In the genomic region with DNA sequence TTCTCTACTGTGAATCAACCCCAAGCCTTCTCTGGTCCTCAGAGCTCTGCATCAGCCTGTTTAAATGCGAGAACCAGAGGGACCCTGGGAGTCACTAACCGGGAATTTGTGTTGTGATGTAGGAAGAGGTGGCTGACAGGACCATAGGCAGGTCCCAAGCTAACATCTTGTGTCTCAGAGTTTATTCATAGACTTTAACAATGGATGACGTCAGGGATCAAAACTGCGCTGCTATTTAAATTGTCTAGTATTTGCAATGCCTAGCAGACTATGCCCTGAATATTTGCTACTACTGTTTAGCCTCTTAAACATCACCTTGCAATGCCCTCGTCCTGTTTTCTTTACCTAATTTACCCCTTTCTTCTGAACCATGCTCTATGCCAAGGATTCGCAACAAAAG, we compare ENCODE assay signal across 26 cellular contexts.
DNase-seq lines count a peak whose midpoint lies in the region; ATAC-seq, FAIRE-seq and TF ChIP-seq lines count a peak whose summit lies in the region.
"Had no signal": no experiment of that assay in that cellular context is flagged by ENCODE, and none has a peak within 500 bp of the region (broad histone marks: within the 10 kb centered on the region; RNA-seq: fewer than 3 reads in every experiment).

No MANE protein-coding gene starts in this region.

- POLR2A ChIA-PET in A549 (lab: Yijun Ruan, JAX) = interaction anchor here (0.6 to 2.4 kb wide), 2 partner anchors 41 to 68 kb away, joined by 5 to 17 read pairs; no protein-coding TSS in a partner anchor

- TF ChIP-seq CTCF in A549 (IDR thresholded peaks at IDR 0.05) = no peak
- no peak for TF ChIP-seq CTCF in glutamatergic neuron (IDR thresholded peaks at IDR 0.05; ENCODE audit: partially characterized antibody, unreplicated experiment)
- TF ChIP-seq CTCF in chondrocyte (IDR thresholded peaks at IDR 0.05) = no peak

- CTCF ChIA-PET in A549 (lab: Yijun Ruan, JAX) = interaction anchor here (1.0 to 1.9 kb wide), 3 partner anchors 148 to 740 kb away, joined by 3 to 5 read pairs (median 3); no protein-coding TSS in a partner anchor

- H3K4me3 ChIP-seq in A549 (peak overlapping the region; percentile 53), adipocyte (ENCODE audit: low read length) (no peak overlapping the region)
- H3K4me3 ChIP-seq: lung, upper lobe of left lung had no signal

- ATAC-seq in A549 = peak; percentile 80 to 81
- no peak for ATAC-seq in GM21447 (IDR thresholded peaks at IDR 0.05; ENCODE audit: unreplicated experiment)
- ATAC-seq: activated T-cell treated with anti-CD3 and anti-CD28 coated beads, Interleukin-2, amount 50 U/mL, for 4 hours had no signal

- peak overlapping the region; percentile 97 for H3K4me2 ChIP-seq in A549

- 4% methylated on average over 6 of the region's 6 CpGs for WGBS in A549 (ENCODE audit: missing lambda C conversion rate)

- H3K36me3 ChIP-seq in adipocyte (ENCODE audit: control insufficient read depth, insufficient read depth, low read length, severe bottlenecking) = no peaks in the 10 kb centered on the region
- H3K36me3 ChIP-seq: upper lobe of left lung had no signal

- peaks cover 3% of the 10 kb centered on the region for H3K9me3 Mint-ChIP-seq in glutamatergic neuron (ENCODE audit: unreplicated experiment)
- peaks cover 3 to 31% (median 10%) of the 10 kb centered on the region in 6 donors for H3K9me3 Mint-ChIP-seq in immature natural killer cell
- no peaks in the 10 kb centered on the region for H3K9me3 Mint-ChIP-seq in chondrocyte (ENCODE audit: low read depth)

- no peak overlapping the region for H3K9ac ChIP-seq in adipocyte (ENCODE audit: low read length)

- H3K36me3 Mint-ChIP-seq in glutamatergic neuron (ENCODE audit: unreplicated experiment) = no peaks in the 10 kb centered on the region
- no peaks in the 10 kb centered on the region for H3K36me3 Mint-ChIP-seq in immature natural killer cell
- no peaks in the 10 kb centered on the region for H3K36me3 Mint-ChIP-seq in chondrocyte (ENCODE audit: low read depth)

- no peaks in the 10 kb centered on the region for H3K27me3 ChIP-seq in adipocyte (replicated peaks; ENCODE audit: control insufficient read depth, insufficient read depth, low read length)
- H3K27me3 ChIP-seq: upper lobe of left lung had no signal

- TF ChIP-seq RAD21 in A549 (conservative IDR thresholded peaks at IDR 0.05 in 1 of 2, IDR thresholded peaks at IDR 0.05 in 1 of 2) = peak in 1 of 2 experiments; percentile 16; a peak in 2 of 5 replicates

- H3K27ac ChIP-seq in A549 = peak overlapping the region; percentile 93 to 94
- H3K27ac ChIP-seq: HL-60, upper lobe of left lung had no signal

- H3K9me3 ChIP-seq in A549 = no peaks in the 10 kb centered on the region
- no peaks in the 10 kb centered on the region for H3K9me3 ChIP-seq in adipocyte (ENCODE audit: control insufficient read depth, low read length)
- H3K9me3 ChIP-seq: upper lobe of left lung had no signal

- H3K4me3 Mint-ChIP-seq in glutamatergic neuron (ENCODE audit: unreplicated experiment) (peak overlapping the region; percentile 58), immature natural killer cell (no peak overlapping the region), chondrocyte (ENCODE audit: unreplicated experiment) (no peak overlapping the region)
- H3K4me3 Mint-ChIP-seq: activated T-cell treated with anti-CD3 and anti-CD28 coated beads, Interleukin-2, amount 50 U/mL, for 4 hours had no signal

- H3K4me1 ChIP-seq in A549 = peaks cover 36% of the 10 kb centered on the region
- peaks cover 16% of the 10 kb centered on the region for H3K4me1 ChIP-seq in adipocyte (ENCODE audit: control insufficient read depth, insufficient read depth, low read length)
- H3K4me1 ChIP-seq: upper lobe of left lung had no signal

- no peak for TF ChIP-seq POLR2A in A549 (IDR thresholded peaks at IDR 0.05; ENCODE audit: low read length)

- TF ChIP-seq EP300 in A549 (IDR thresholded peaks at IDR 0.05) = peak; percentile 27 to 61; a peak in 3 of 5 replicates

- H3K27me3 Mint-ChIP-seq in glutamatergic neuron (ENCODE audit: unreplicated experiment) = peaks cover 1% of the 10 kb centered on the region
- no peaks in the 10 kb centered on the region for H3K27me3 Mint-ChIP-seq in immature natural killer cell (ENCODE audit: low read depth in 3 of 3)
- H3K27me3 Mint-ChIP-seq in chondrocyte (ENCODE audit: low read depth) = no peaks in the 10 kb centered on the region

- H3K4me1 Mint-ChIP-seq in glutamatergic neuron (ENCODE audit: low read depth, unreplicated experiment) (peaks cover 31% of the 10 kb centered on the region), immature natural killer cell (no peaks in the 10 kb centered on the region), chondrocyte (ENCODE audit: low read depth) (peaks cover 18% of the 10 kb centered on the region)

- DNase-seq in A549 (ENCODE audit: low read depth in 1 of 2, low spot score in 1 of 2) = peak; percentile 58 to 92
- peak; percentile 27 for DNase-seq in HT1080 (ENCODE audit: low read depth)
- peak; percentile 31 for DNase-seq in adipocyte (ENCODE audit: low read depth)
- no peak for DNase-seq in glutamatergic neuron
- DNase-seq in immature natural killer cell = no peak
- DNase-seq in chondrocyte (ENCODE audit: low spot score) = no peak
- no peak for DNase-seq in NOMO-1 treated with dmso at 0.1 percent for 144 hours (lab: John Stamatoyannopoulos, UW; ENCODE audit: unreplicated experiment)
- DNase-seq: activated naive CD4-positive, alpha-beta T cell; activated T-cell treated with anti-CD3 and anti-CD28 coated beads, Interleukin-2, amount 50 U/mL, for 4 hours; amniotic stem cell; central memory CD4-positive, alpha-beta T cell; EL; NCI-H1694; NCI-H2171; NCI-H524 treated with DMSO at 0.1 percent for 48 hours; retina; SHP77 treated with DMSO at 0.1 percent for 48 hours; stimulated activated CD4-positive, alpha-beta T cell treated with anti-CD3 and anti-CD28 coated beads, Interleukin-4, amount 100 ng/mL, for 4 hours; upper lobe of left lung had no signal

- FAIRE-seq in A549 (lab: Jason Lieb, UNC) = no peak
- FAIRE-seq: A204.1, frontal cortex, H1, keratinocyte had no signal

- H3K27ac Mint-ChIP-seq in glutamatergic neuron (ENCODE audit: unreplicated experiment) (peak overlapping the region; percentile 45), immature natural killer cell (no peak overlapping the region), chondrocyte (ENCODE audit: unreplicated experiment) (no peak overlapping the region)

TF ChIP-seq in A549, 52 proteins besides CTCF, POLR2A, EP300 and RAD21 (continues in another document):
- TF ChIP-seq, protein P1, sequence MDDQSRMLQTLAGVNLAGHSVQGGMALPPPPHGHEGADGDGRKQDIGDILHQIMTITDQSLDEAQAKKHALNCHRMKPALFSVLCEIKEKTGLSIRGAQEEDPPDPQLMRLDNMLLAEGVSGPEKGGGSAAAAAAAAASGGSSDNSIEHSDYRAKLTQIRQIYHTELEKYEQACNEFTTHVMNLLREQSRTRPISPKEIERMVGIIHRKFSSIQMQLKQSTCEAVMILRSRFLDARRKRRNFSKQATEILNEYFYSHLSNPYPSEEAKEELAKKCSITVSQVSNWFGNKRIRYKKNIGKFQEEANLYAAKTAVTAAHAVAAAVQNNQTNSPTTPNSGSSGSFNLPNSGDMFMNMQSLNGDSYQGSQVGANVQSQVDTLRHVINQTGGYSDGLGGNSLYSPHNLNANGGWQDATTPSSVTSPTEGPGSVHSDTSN (IDR thresholded peaks at IDR 0.05) = no peak
- TF ChIP-seq CBX8 (IDR thresholded peaks at IDR 0.05) (no peak), CEBPB (IDR thresholded peaks at IDR 0.05) (peak in 1 of 2 experiments; percentile 73; a peak in 2 of 4 replicates), ESRRA (IDR thresholded peaks at IDR 0.05; ENCODE audit: borderline replicate concordance, low read length) (no peak), GATA3 (IDR thresholded peaks at IDR 0.05; ENCODE audit: borderline replicate concordance) (peak; percentile 79; the same call in 1 of the 2 replicates), FOXS1 (CRISPR knock-in tag; IDR thresholded peaks at IDR 0.05) (no peak), HMGXB4 (CRISPR knock-in tag; IDR thresholded peaks at IDR 0.05; ENCODE audit: borderline replicate concordance) (no peak), HDAC2 (IDR thresholded peaks at IDR 0.05) (no peak)
- TF ChIP-seq, protein P2, sequence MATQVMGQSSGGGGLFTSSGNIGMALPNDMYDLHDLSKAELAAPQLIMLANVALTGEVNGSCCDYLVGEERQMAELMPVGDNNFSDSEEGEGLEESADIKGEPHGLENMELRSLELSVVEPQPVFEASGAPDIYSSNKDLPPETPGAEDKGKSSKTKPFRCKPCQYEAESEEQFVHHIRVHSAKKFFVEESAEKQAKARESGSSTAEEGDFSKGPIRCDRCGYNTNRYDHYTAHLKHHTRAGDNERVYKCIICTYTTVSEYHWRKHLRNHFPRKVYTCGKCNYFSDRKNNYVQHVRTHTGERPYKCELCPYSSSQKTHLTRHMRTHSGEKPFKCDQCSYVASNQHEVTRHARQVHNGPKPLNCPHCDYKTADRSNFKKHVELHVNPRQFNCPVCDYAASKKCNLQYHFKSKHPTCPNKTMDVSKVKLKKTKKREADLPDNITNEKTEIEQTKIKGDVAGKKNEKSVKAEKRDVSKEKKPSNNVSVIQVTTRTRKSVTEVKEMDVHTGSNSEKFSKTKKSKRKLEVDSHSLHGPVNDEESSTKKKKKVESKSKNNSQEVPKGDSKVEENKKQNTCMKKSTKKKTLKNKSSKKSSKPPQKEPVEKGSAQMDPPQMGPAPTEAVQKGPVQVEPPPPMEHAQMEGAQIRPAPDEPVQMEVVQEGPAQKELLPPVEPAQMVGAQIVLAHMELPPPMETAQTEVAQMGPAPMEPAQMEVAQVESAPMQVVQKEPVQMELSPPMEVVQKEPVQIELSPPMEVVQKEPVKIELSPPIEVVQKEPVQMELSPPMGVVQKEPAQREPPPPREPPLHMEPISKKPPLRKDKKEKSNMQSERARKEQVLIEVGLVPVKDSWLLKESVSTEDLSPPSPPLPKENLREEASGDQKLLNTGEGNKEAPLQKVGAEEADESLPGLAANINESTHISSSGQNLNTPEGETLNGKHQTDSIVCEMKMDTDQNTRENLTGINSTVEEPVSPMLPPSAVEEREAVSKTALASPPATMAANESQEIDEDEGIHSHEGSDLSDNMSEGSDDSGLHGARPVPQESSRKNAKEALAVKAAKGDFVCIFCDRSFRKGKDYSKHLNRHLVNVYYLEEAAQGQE (IDR thresholded peaks at IDR 0.05) = no peak

Comparison
In these comparisons a context has a peak if more than half of its experiments do, and no peak if none do; other contexts are left out.
1. DNase-seq: peak in A549 (2 of 2), HT1080 (single experiment) and adipocyte (single experiment); none in glutamatergic neuron (single experiment), immature natural killer cell (0 of 3), chondrocyte (single experiment) and NOMO-1 treated with dmso at 0.1 percent for 144 hours (single experiment).